Comparison of ENCODE assay signal across 10 cellular contexts in genomic region chr13:44768775-44769578, GRCh38.
DNase-seq lines count a peak whose midpoint lies in the region; ATAC-seq and TF ChIP-seq lines count a peak whose summit lies in the region.
"Had no signal": no experiment of that assay in that cellular context is flagged by ENCODE, and none has a peak within 500 bp of the region (broad histone marks: within the 10 kb centered on the region; RNA-seq: fewer than 3 reads in every experiment).

No MANE protein-coding gene starts in this region.

- no peaks in the 10 kb centered on the region for H3K27me3 Mint-ChIP-seq in activated naive CD4-positive, alpha-beta T cell treated with anti-CD3 and anti-CD28 coated beads for 36 hours (ENCODE audit: low read depth)
- H3K27me3 Mint-ChIP-seq in activated T-cell treated with anti-CD3 and anti-CD28 coated beads, Interleukin-2, amount 50 U/mL, for 24 hours: peaks cover 5% of the 10 kb centered on the region

- no peaks in the 10 kb centered on the region for H3K36me3 Mint-ChIP-seq in activated naive CD4-positive, alpha-beta T cell treated with anti-CD3 and anti-CD28 coated beads for 36 hours (ENCODE audit: low read depth)
- no peaks in the 10 kb centered on the region for H3K36me3 Mint-ChIP-seq in activated T-cell treated with anti-CD3 and anti-CD28 coated beads, Interleukin-2, amount 50 U/mL, for 24 hours (ENCODE audit: low read depth)
- H3K36me3 Mint-ChIP-seq: brain had no signal

- peak; percentile 65 for DNase-seq in activated naive CD4-positive, alpha-beta T cell treated with anti-CD3 and anti-CD28 coated beads for 36 hours
- no peak for DNase-seq in activated naive CD4-positive, alpha-beta T cell (lab: John Stamatoyannopoulos, UW)
- DNase-seq in activated T-cell treated with anti-CD3 and anti-CD28 coated beads, Interleukin-2, amount 50 U/mL, for 24 hours: peak; percentile 42
- DNase-seq in lower lobe of right lung: no peak
- DNase-seq in upper lobe of right lung: no peak
- no peak for DNase-seq in NCI-H82 (lab: John Stamatoyannopoulos, UW)
- DNase-seq in pons (ENCODE audit: low spot score): no peak
- DNase-seq: NCI-H774 had no signal

- H3K27me3 ChIP-seq in lower lobe of right lung (ENCODE audit: low read depth) (no peaks in the 10 kb centered on the region), upper lobe of right lung (no peaks in the 10 kb centered on the region)

- no peaks in the 10 kb centered on the region for H3K36me3 ChIP-seq in lower lobe of right lung
- H3K36me3 ChIP-seq in upper lobe of right lung: no peaks in the 10 kb centered on the region

- no peaks in the 10 kb centered on the region for H3K9me3 ChIP-seq in lower lobe of right lung
- H3K9me3 ChIP-seq in upper lobe of right lung: no peaks in the 10 kb centered on the region

- H3K4me3 Mint-ChIP-seq in activated naive CD4-positive, alpha-beta T cell treated with anti-CD3 and anti-CD28 coated beads for 36 hours: peak overlapping the region; percentile 19
- H3K4me3 Mint-ChIP-seq in activated T-cell treated with anti-CD3 and anti-CD28 coated beads, Interleukin-2, amount 50 U/mL, for 24 hours: peak overlapping the region; percentile 3
- H3K4me3 Mint-ChIP-seq: brain had no signal

- H3K4me1 ChIP-seq in lower lobe of right lung: peaks cover 10% of the 10 kb centered on the region
- no peaks in the 10 kb centered on the region for H3K4me1 ChIP-seq in upper lobe of right lung

- no peak overlapping the region for H3K4me3 ChIP-seq in lower lobe of right lung
- H3K4me3 ChIP-seq in upper lobe of right lung: no peak overlapping the region

- CTCF ChIA-PET in activated naive CD4-positive, alpha-beta T cell treated with anti-CD3 and anti-CD28 coated beads for 36 hours (lab: Charles Lee): interaction anchor here (0.7 kb wide), 1 partner anchor 471 kb away, joined by 3 read pairs; no protein-coding TSS in a partner anchor

- peaks cover 27% of the 10 kb centered on the region for H3K4me1 Mint-ChIP-seq in activated naive CD4-positive, alpha-beta T cell treated with anti-CD3 and anti-CD28 coated beads for 36 hours (ENCODE audit: low read depth)
- peaks cover 27% of the 10 kb centered on the region for H3K4me1 Mint-ChIP-seq in activated T-cell treated with anti-CD3 and anti-CD28 coated beads, Interleukin-2, amount 50 U/mL, for 24 hours (ENCODE audit: low read depth)

- ATAC-seq in lower lobe of right lung (peak; percentile 39 to 49), upper lobe of right lung (peak; percentile 69), HG02678 (IDR thresholded peaks at IDR 0.05; ENCODE audit: unreplicated experiment) (no peak)

- TF ChIP-seq CTCF in lower lobe of right lung (IDR thresholded peaks at IDR 0.05) (no peak), upper lobe of right lung (IDR thresholded peaks at IDR 0.05) (no peak)

- H3K27ac ChIP-seq in lower lobe of right lung (no peak overlapping the region), upper lobe of right lung (no peak overlapping the region)

- intact Hi-C loops in activated naive CD4-positive, alpha-beta T cell treated with anti-CD3 and anti-CD28 coated beads for 36 hours (cut with micrococcal nuclease): loop anchor here (1.0 to 5.0 kb wide), 6 partner anchors 11 to 192 kb away; no protein-coding TSS in a partner anchor
- intact Hi-C loops in lower lobe of right lung (cut with DNase I) (no loop called here), upper lobe of right lung (cut with DNase I) (no loop called here)

- H3K9me3 Mint-ChIP-seq in activated naive CD4-positive, alpha-beta T cell treated with anti-CD3 and anti-CD28 coated beads for 36 hours: peaks cover 2% of the 10 kb centered on the region
- H3K9me3 Mint-ChIP-seq in activated T-cell treated with anti-CD3 and anti-CD28 coated beads, Interleukin-2, amount 50 U/mL, for 24 hours: no peaks in the 10 kb centered on the region

- peak overlapping the region; percentile 85 for H3K27ac Mint-ChIP-seq in activated naive CD4-positive, alpha-beta T cell treated with anti-CD3 and anti-CD28 coated beads for 36 hours
- peak overlapping the region; percentile 83 for H3K27ac Mint-ChIP-seq in activated T-cell treated with anti-CD3 and anti-CD28 coated beads, Interleukin-2, amount 50 U/mL, for 24 hours
- H3K27ac Mint-ChIP-seq: brain had no signal

Comparison
In these comparisons a context has a peak if more than half of its experiments do, and no peak if none do; other contexts are left out.
1. DNase-seq: peak in activated naive CD4-positive, alpha-beta T cell treated with anti-CD3 and anti-CD28 coated beads for 36 hours (single experiment) and activated T-cell treated with anti-CD3 and anti-CD28 coated beads, Interleukin-2, amount 50 U/mL, for 24 hours (single experiment); none in activated naive CD4-positive, alpha-beta T cell (0 of 4), lower lobe of right lung (single experiment), upper lobe of right lung (single experiment), NCI-H82 (single experiment) and pons (single experiment).